In the genomic region with DNA sequence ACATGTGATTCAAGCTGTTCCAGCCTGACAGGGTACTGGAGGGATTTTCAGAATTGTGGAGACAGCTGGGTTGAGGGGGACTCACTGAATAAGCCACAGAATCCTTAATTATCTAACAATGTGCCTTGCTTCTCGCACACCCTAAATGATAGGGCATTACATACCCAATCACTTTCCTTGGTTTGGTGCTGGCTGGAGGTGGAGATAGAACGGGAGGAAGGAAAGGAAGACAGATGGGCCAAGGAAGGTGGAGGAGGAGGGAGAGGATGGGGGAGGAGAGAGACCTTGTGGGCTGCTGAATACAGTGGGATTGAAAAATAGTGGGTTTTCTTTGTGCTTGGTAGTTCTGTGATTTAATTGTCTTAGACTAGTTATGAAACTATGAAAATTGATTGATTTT, we compare ENCODE assay signal across 16 cellular contexts.
"Had no signal": no experiment of that assay in that cellular context is flagged by ENCODE, and none has a peak within 500 bp of the region (broad histone marks: within the 10 kb centered on the region; RNA-seq: fewer than 3 reads in every experiment).

No MANE protein-coding gene starts in this region.

- H3K27ac Mint-ChIP-seq: activated B cell treated with CpG ODN at 0.5 μM for 24 hours; activated CD4-positive, alpha-beta T cell treated with anti-CD3 and anti-CD28 coated beads, Interleukin-2, amount 10 ng/mL, durations not matched to agents 7 days and 5 days; activated naive CD4-positive, alpha-beta T cell treated with anti-CD3 and anti-CD28 coated beads, Interleukin-2, amount 50 U/mL, for 24 hours; dendritic cell treated with granulocyte-macrophage colony-stimulating factor and Interleukin-4, amounts not matched to agents 40 ng/mL and 50 ng/mL, for 4 days; effector memory CD8-positive, alpha-beta T cell; stimulated activated naive B cell treated with anti-CD40 and anti-IgM and Interleukin-4, amounts not matched to agents 10 μg/mL and 1 μg/mL and 100 μg/mL, for 72 hours; T-cell had no signal

- DNase-seq: activated B cell treated with CpG ODN at 0.5 μM for 24 hours; activated CD4-positive, alpha-beta T cell treated with anti-CD3 and anti-CD28 coated beads, Interleukin-2, amount 10 ng/mL, durations not matched to agents 7 days and 5 days; activated CD8-positive, alpha-beta memory T cell treated with anti-CD3 and anti-CD28 coated beads for 24 hours; activated effector memory CD4-positive, alpha-beta T cell treated with Interleukin-2 at 50 U/mL for 16 hours; activated T-cell treated with anti-CD3 and anti-CD28 coated beads, Interleukin-2, amount 50 U/mL, for 1 hour; brain microvascular endothelial cell; effector memory CD8-positive, alpha-beta T cell; mesendoderm; stimulated activated CD4-positive, alpha-beta T cell treated with anti-CD3 and anti-CD28 coated beads, Interleukin-2, amount 100 ng/mL, for 24 hours; stimulated activated naive B cell treated with anti-CD40 and anti-IgM and Interleukin-4, amounts not matched to agents 10 μg/mL and 1 μg/mL and 100 μg/mL, for 72 hours; T-cell; trophoblast cell had no signal

- H3K4me1 Mint-ChIP-seq: activated CD4-positive, alpha-beta T cell treated with anti-CD3 and anti-CD28 coated beads, Interleukin-2, amount 10 ng/mL, durations not matched to agents 7 days and 5 days had no signal

- H3K9me3 Mint-ChIP-seq: activated B cell treated with CpG ODN at 0.5 μM for 24 hours; activated CD4-positive, alpha-beta T cell treated with anti-CD3 and anti-CD28 coated beads, Interleukin-2, amount 10 ng/mL, durations not matched to agents 7 days and 5 days; activated naive CD4-positive, alpha-beta T cell treated with anti-CD3 and anti-CD28 coated beads, Interleukin-2, amount 50 U/mL, for 24 hours; dendritic cell treated with granulocyte-macrophage colony-stimulating factor and Interleukin-4, amounts not matched to agents 40 ng/mL and 50 ng/mL, for 4 days; effector memory CD8-positive, alpha-beta T cell; stimulated activated naive B cell treated with anti-CD40 and anti-IgM and Interleukin-4, amounts not matched to agents 10 μg/mL and 1 μg/mL and 100 μg/mL, for 72 hours; T-cell had no signal

- H3K4me2 ChIP-seq: hepatocyte had no signal

- H3K36me3 Mint-ChIP-seq: stimulated activated naive B cell treated with anti-CD40 and anti-IgM and Interleukin-4, amounts not matched to agents 10 μg/mL and 1 μg/mL and 100 μg/mL, for 72 hours had no signal

- ATAC-seq: effector memory CD8-positive, alpha-beta T cell; sciatic nerve; stimulated activated naive B cell treated with anti-CD40 and anti-IgM and Interleukin-4, amounts not matched to agents 10 μg/mL and 1 μg/mL and 100 μg/mL, for 72 hours; T-cell had no signal

- H3K27me3 ChIP-seq: brain microvascular endothelial cell had no signal

- H3K4me3 Mint-ChIP-seq: activated B cell treated with CpG ODN at 0.5 μM for 24 hours; activated CD4-positive, alpha-beta T cell treated with anti-CD3 and anti-CD28 coated beads, Interleukin-2, amount 10 ng/mL, durations not matched to agents 7 days and 5 days; activated naive CD4-positive, alpha-beta T cell treated with anti-CD3 and anti-CD28 coated beads, Interleukin-2, amount 50 U/mL, for 24 hours; dendritic cell treated with granulocyte-macrophage colony-stimulating factor and Interleukin-4, amounts not matched to agents 40 ng/mL and 50 ng/mL, for 4 days; effector memory CD8-positive, alpha-beta T cell; stimulated activated naive B cell treated with anti-CD40 and anti-IgM and Interleukin-4, amounts not matched to agents 10 μg/mL and 1 μg/mL and 100 μg/mL, for 72 hours; T-cell had no signal

- H3K27me3 Mint-ChIP-seq: activated naive CD4-positive, alpha-beta T cell treated with anti-CD3 and anti-CD28 coated beads, Interleukin-2, amount 50 U/mL, for 24 hours; dendritic cell treated with granulocyte-macrophage colony-stimulating factor and Interleukin-4, amounts not matched to agents 40 ng/mL and 50 ng/mL, for 4 days; stimulated activated naive B cell treated with anti-CD40 and anti-IgM and Interleukin-4, amounts not matched to agents 10 μg/mL and 1 μg/mL and 100 μg/mL, for 72 hours had no signal

- H2AFZ ChIP-seq: hepatocyte had no signal

- H3K36me3 ChIP-seq: brain microvascular endothelial cell had no signal

- H3K27ac ChIP-seq: brain microvascular endothelial cell, hepatocyte had no signal

- H3K4me3 ChIP-seq: hepatocyte had no signal
